7 cellular contexts compared by ENCODE assay signal in the genomic region with DNA sequence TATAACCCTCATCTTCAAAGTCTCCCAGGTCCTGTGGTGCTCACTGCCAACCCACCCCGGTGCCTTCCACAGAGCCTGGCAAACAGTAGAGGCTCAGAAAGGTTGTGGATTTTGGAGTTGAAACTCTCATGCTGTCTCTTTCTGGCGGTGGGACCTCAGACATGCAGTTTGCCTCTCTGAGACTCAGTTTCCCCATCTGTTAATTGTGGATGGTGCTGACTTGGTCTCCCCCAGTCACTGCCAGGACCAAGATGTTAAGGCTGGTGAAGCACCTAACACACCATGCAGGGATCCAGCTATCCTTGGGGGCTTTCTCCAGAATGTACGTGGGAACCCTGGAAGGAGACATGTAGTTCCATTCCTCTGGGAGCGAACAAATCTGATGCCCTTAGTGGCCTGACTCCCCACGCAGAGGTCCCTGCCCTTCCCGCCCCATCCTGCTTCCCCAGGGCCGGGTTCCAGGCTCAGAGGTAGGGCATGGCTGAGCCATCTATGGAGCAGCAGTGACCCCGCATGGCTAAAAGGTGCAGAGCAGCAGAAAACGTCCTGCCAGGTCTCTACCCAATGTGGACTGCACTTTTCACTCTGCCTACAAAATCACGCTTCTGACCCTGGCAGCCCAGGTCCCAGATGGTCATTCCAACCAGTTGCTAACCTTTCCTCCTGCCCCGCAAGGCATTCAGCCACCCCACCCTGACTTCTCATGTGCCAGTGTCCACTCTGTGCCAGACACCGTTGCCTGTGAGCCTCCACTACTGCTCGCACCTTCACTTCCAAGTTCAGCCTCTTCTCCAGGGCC. TPM values are rescaled to one million over a fixed set of nuclear protein-coding genes. Genes with fewer than 3 reads are reported as not detected.
DNase-seq lines count a peak whose midpoint lies in the region; ATAC-seq, FAIRE-seq and TF ChIP-seq lines count a peak whose summit lies in the region.

No MANE protein-coding gene starts in this region.

- POLR2A ChIA-PET in HepG2 (lab: Yijun Ruan, JAX) = interaction anchor here (0.6 to 1.7 kb wide), 2 partner anchors 109 to 403 kb away, joined by 3 to 4 read pairs; no protein-coding TSS in a partner anchor

- H3K9me3 ChIP-seq in HepG2 (ENCODE audit: low read length) = no peaks in the 10 kb centered on the region

- intact Hi-C loops in HepG2 (cut with micrococcal nuclease; ENCODE audit: unreplicated experiment) = loop anchor here (1.0 kb wide), 1 partner anchor 138 kb away; no protein-coding TSS in a partner anchor

- CTCF ChIA-PET in HepG2 (lab: Yijun Ruan, JAX; ENCODE audit: low intra/inter-chr PET ratio, low total read pairs) = interaction anchor here (1.5 to 1.6 kb wide), 2 partner anchors 16 to 138 kb away, joined by 4 to 14 read pairs; no protein-coding TSS in a partner anchor

- H3K4me2 ChIP-seq in HepG2 (ENCODE audit: low read depth, low read length) = peak overlapping the region; percentile 42

- no peaks in the 10 kb centered on the region for H3K27me3 Mint-ChIP-seq in central memory CD8-positive, alpha-beta T cell

- no TSS peak for BruUV-seq in HepG2 (replicated peaks; lab: Mats Ljungman, UMichigan)

- H3K27me3 ChIP-seq in HepG2 (ENCODE audit: control insufficient read depth in 1 of 2, insufficient read depth in 2 of 2, low read length in 2 of 2) = peaks cover 2 to 27% of the 10 kb centered on the region in 2 experiments; a peak in 3 of 5 replicates

- no peak overlapping the region for H3K9ac ChIP-seq in HepG2 (ENCODE audit: insufficient read depth, low read depth, low read length)

- TF ChIP-seq POLR2A in GM12892 (IDR thresholded peaks at IDR 0.05; ENCODE audit: low read depth, low read length) (no peak), HepG2 (IDR thresholded peaks at IDR 0.05; ENCODE audit: insufficient read depth in 1 of 2, low read depth in 2 of 2, low read length in 2 of 2) (no peak)

- H3K79me2 ChIP-seq in HepG2 (ENCODE audit: insufficient read depth, low read length) = no peaks in the 10 kb centered on the region

- TF ChIP-seq CTCF in HepG2 (CRISPR knock-in tag; IDR thresholded peaks at IDR 0.05) = peak; percentile 97

- peak; percentile 63 for ATAC-seq in HG02884 (IDR thresholded peaks at IDR 0.05; ENCODE audit: unreplicated experiment)
- peak; percentile 37 for ATAC-seq in central memory CD8-positive, alpha-beta T cell (replicated peaks; ENCODE audit: extremely low read depth, poor library complexity, severe bottlenecking)
- ATAC-seq in HepG2 = peak; percentile 93

- TF ChIP-seq EP300 in HepG2 (IDR thresholded peaks at IDR 0.05; ENCODE audit: low read depth in 2 of 2, low read length in 2 of 2) (no peak), HepG2 (CRISPR knock-in tag; IDR thresholded peaks at IDR 0.05; ENCODE audit: borderline replicate concordance) (no peak)

- H3K27ac Mint-ChIP-seq in central memory CD8-positive, alpha-beta T cell (ENCODE audit: low read depth) = no peak overlapping the region

- TF ChIP-seq RAD21 in HepG2 (CRISPR knock-in tag; IDR thresholded peaks at IDR 0.05) = peak; percentile 92

- peaks cover 33% of the 10 kb centered on the region for H3K4me1 Mint-ChIP-seq in central memory CD8-positive, alpha-beta T cell

- H3K36me3 Mint-ChIP-seq in central memory CD8-positive, alpha-beta T cell (ENCODE audit: insufficient read depth) = no peaks in the 10 kb centered on the region

- WGBS in HepG2 (ENCODE audit: low lambda C conversion rate) = 12% methylated on average over 9 of the region's 13 CpGs

- peak; percentile 95 for FAIRE-seq in GM12892 (lab: Jason Lieb, UNC)
- peak; percentile 88 for FAIRE-seq in HepG2 (lab: Jason Lieb, UNC)

- H3K27ac ChIP-seq in HepG2 (ENCODE audit: extremely low read length, insufficient read depth, low read length) = no peak overlapping the region

- peaks cover 46% of the 10 kb centered on the region for H3K4me1 ChIP-seq in HepG2 (ENCODE audit: insufficient read depth, low read length)

- no peak overlapping the region for H2AFZ ChIP-seq in HepG2 (ENCODE audit: low read length)

- H3K36me3 ChIP-seq in HepG2 (replicated peaks in 1 of 2; ENCODE audit: control insufficient read depth in 1 of 2, insufficient read depth in 2 of 2, low read length in 2 of 2) = no peaks in the 10 kb centered on the region

- peak; percentile 75 for DNase-seq in GM12892 (ENCODE audit: insufficient read length)
- DNase-seq in NCI-H2196 (lab: John Stamatoyannopoulos, UW; ENCODE audit: unreplicated experiment) = peak; percentile 67
- peak; percentile 66 for DNase-seq in activated CD4-positive, CD25-positive, alpha-beta regulatory T cell treated with anti-CD3 and anti-CD28 coated beads, Interleukin-2, amount 50 U/mL, for 72 hours
- DNase-seq in central memory CD8-positive, alpha-beta T cell (ENCODE audit: low spot score in 2 of 2) = peak; percentile 52 to 61
- DNase-seq in HepG2 (ENCODE audit: low spot score) = peak; percentile 42
- peak; percentile 33 for DNase-seq in stimulated activated CD8-positive, alpha-beta memory T cell treated with anti-CD3 and anti-CD28 coated beads, Interleukin-12 subunit alpha, Interleukin-12 subunit beta, amount 100 ng/mL, for 1 hour (ENCODE audit: low read depth)

- H3K4me3 ChIP-seq in HepG2 (replicated peaks in 1 of 3; ENCODE audit: insufficient read depth in 1 of 3, low read depth in 2 of 3, low read length in 3 of 3) = no peak overlapping the region; a peak in 1 of 6 replicates

- no peaks in the 10 kb centered on the region for H4K20me1 ChIP-seq in HepG2 (ENCODE audit: insufficient read depth, low read length)

- no peak overlapping the region for H3K4me3 Mint-ChIP-seq in central memory CD8-positive, alpha-beta T cell

- no peaks in the 10 kb centered on the region for H3K9me3 Mint-ChIP-seq in central memory CD8-positive, alpha-beta T cell

- in situ Hi-C loops in HepG2 (cut with HindIII; ENCODE audit: extremely low pct_ligation_motif_present, low pct_unique_long_range_greater_than_20kb) = loop anchor here (5.0 to 10.0 kb wide), 2 partner anchors 138 to 184 kb away; a partner anchor contains a TSS

TF ChIP-seq in HepG2, 621 proteins besides CTCF, POLR2A, EP300 and RAD21 (continues in another document):
- no peak for TF ChIP-seq SIN3A (IDR thresholded peaks at IDR 0.05; ENCODE audit: borderline replicate concordance, low read depth, low read length)
- no peak for TF ChIP-seq ZNF569 (CRISPR knock-in tag; IDR thresholded peaks at IDR 0.05; ENCODE audit: borderline replicate concordance)
- TF ChIP-seq ZNF724P (CRISPR knock-in tag; IDR thresholded peaks at IDR 0.05; ENCODE audit: borderline replicate concordance) = no peak
- TF ChIP-seq CCAR2 (optimal IDR thresholded peaks at IDR 0.05; ENCODE audit: low read depth, low read length) = no peak

RNA-seq across cellular contexts. Expression of a gene that starts 9.2 kb away (rescaled TPM):
- polyA plus RNA-seq in GM12892 (2012; ENCODE audit: missing spikeins) = 0.53 TPM
- not detected in 2 replicates for total RNA-seq in HepG2 (2016; rRNA removed; fragmentation: Illumina TruSeq; extraction: Trizol)
- total RNA-seq in HepG2 (2016; cell fraction: cytosol; rRNA removed; fragmentation: Illumina TruSeq; extraction: Trizol; ENCODE audit: low read depth) = not detected in 2 replicates
- not detected in 2 replicates for total RNA-seq in HepG2 (2016; cell fraction: insoluble cytoplasmic fraction; rRNA removed; fragmentation: Illumina TruSeq; extraction: Trizol)
- not detected in 2 replicates for total RNA-seq in HepG2 (2016; cell fraction: membrane; rRNA removed; fragmentation: Illumina TruSeq; extraction: Trizol)
- not detected in 2 replicates for total RNA-seq in HepG2 (2016; cell fraction: nucleus; rRNA removed; fragmentation: Illumina TruSeq; extraction: Trizol)
- not detected in 2 replicates for polyA plus RNA-seq in HepG2 (2011; rRNA removed)
- not detected in 2 replicates for polyA plus RNA-seq in HepG2 (2011; cell fraction: cytosol; rRNA removed)
- polyA plus RNA-seq in HepG2 (2011; cell fraction: nucleus; rRNA removed) = not detected in 2 replicates
- polyA plus RNA-seq in HepG2 (2012) = not detected in 2 replicates
- polyA plus RNA-seq in HepG2 (2016; cell fraction: cytosol; fragmentation: Illumina TruSeq; extraction: Trizol; ENCODE audit: low read depth) = not detected in 2 replicates
- not detected in 2 replicates for polyA plus RNA-seq in HepG2 (2016; cell fraction: insoluble cytoplasmic fraction; fragmentation: Illumina TruSeq; extraction: Trizol; ENCODE audit: low read depth)
- not detected in 2 replicates for polyA plus RNA-seq in HepG2 (2016; cell fraction: membrane; fragmentation: Illumina TruSeq; extraction: Trizol; ENCODE audit: low read depth)
- not detected in 2 replicates for polyA plus RNA-seq in HepG2 (2016; cell fraction: nucleus; fragmentation: Illumina TruSeq; extraction: Trizol; ENCODE audit: insufficient read depth, low read depth)
- polyA minus RNA-seq in HepG2 (2011; rRNA and poly(A)+ RNA removed; ENCODE audit: low replicate concordance) = 0.05 TPM in 1 of 2 replicates, not detected in the other
- polyA minus RNA-seq in HepG2 (2011; cell fraction: cytosol; rRNA and poly(A)+ RNA removed) = 1.1 TPM in 1 of 2 replicates, not detected in the other
- not detected in 2 replicates for polyA minus RNA-seq in HepG2 (2011; cell fraction: nucleus; rRNA and poly(A)+ RNA removed)

RNA-seq across cellular contexts. Expression of a gene that starts 46.0 kb away (rescaled TPM):
- 3.2 TPM for polyA plus RNA-seq in GM12892 (2012; ENCODE audit: missing spikeins)
- total RNA-seq in HepG2 (2016; rRNA removed; fragmentation: Illumina TruSeq; extraction: Trizol) = 4.6 and 5.5 TPM in 2 replicates
- total RNA-seq in HepG2 (2016; cell fraction: cytosol; rRNA removed; fragmentation: Illumina TruSeq; extraction: Trizol; ENCODE audit: low read depth) = 0.88 and 1.0 TPM in 2 replicates
- 5.2 and 6.0 TPM in 2 replicates for total RNA-seq in HepG2 (2016; cell fraction: insoluble cytoplasmic fraction; rRNA removed; fragmentation: Illumina TruSeq; extraction: Trizol)
- total RNA-seq in HepG2 (2016; cell fraction: membrane; rRNA removed; fragmentation: Illumina TruSeq; extraction: Trizol) = 2.7 and 3.2 TPM in 2 replicates
- total RNA-seq in HepG2 (2016; cell fraction: nucleus; rRNA removed; fragmentation: Illumina TruSeq; extraction: Trizol) = 2.5 and 3.0 TPM in 2 replicates
- 2.4 and 3.2 TPM in 2 replicates for polyA plus RNA-seq in HepG2 (2011; rRNA removed)
- 2.9 and 3.2 TPM in 2 replicates for polyA plus RNA-seq in HepG2 (2011; cell fraction: cytosol; rRNA removed)
- polyA plus RNA-seq in HepG2 (2011; cell fraction: nucleus; rRNA removed) = 1.8 and 2.3 TPM in 2 replicates
- polyA plus RNA-seq in HepG2 (2012) = 4.0 and 4.3 TPM in 2 replicates
- 0.36 and 0.53 TPM in 2 replicates for polyA plus RNA-seq in HepG2 (2016; cell fraction: cytosol; fragmentation: Illumina TruSeq; extraction: Trizol; ENCODE audit: low read depth)
- polyA plus RNA-seq in HepG2 (2016; cell fraction: insoluble cytoplasmic fraction; fragmentation: Illumina TruSeq; extraction: Trizol; ENCODE audit: low read depth) = 4.1 and 5.5 TPM in 2 replicates
- 1.5 TPM in 2 replicates for polyA plus RNA-seq in HepG2 (2016; cell fraction: membrane; fragmentation: Illumina TruSeq; extraction: Trizol; ENCODE audit: low read depth)
- 2.1 and 2.7 TPM in 2 replicates for polyA plus RNA-seq in HepG2 (2016; cell fraction: nucleus; fragmentation: Illumina TruSeq; extraction: Trizol; ENCODE audit: insufficient read depth, low read depth)
- 10.2 and 10.5 TPM in 2 replicates for polyA minus RNA-seq in HepG2 (2011; rRNA and poly(A)+ RNA removed; ENCODE audit: low replicate concordance)
- 3.4 and 3.9 TPM in 2 replicates for polyA minus RNA-seq in HepG2 (2011; cell fraction: cytosol; rRNA and poly(A)+ RNA removed)
- polyA minus RNA-seq in HepG2 (2011; cell fraction: nucleus; rRNA and poly(A)+ RNA removed) = 5.3 and 7.2 TPM in 2 replicates

Comparison
In these comparisons a context has a peak if more than half of its experiments do, and no peak if none do; other contexts are left out.
1. ATAC-seq: peak in every context shown above with its lines; median percentile 93 in HepG2; 63 in HG02884; 37 in central memory CD8-positive, alpha-beta T cell.